7 cellular contexts compared by ENCODE assay signal in the genomic region with DNA sequence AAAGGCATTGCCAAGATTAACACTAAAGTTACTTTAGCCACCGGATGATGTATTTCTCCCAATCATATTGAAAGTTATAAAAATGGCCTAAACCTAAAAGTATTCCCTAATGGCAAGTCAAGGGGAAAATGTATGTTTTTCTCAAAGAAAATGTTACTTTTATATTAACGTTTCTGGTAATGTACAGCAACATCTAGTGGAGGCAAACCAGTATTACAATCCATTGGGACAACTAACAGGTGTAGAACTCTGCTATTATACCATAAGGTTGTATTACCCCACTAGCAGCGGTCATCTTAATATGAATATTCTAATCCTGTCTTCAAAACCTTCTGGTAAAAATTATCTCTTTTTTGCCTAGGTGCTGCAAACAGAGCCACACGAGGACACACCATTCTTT.
A peak's percentile ranks its signal among the peaks of the same experiment; 100 is the strongest.
DNase-seq lines count a peak whose midpoint lies in the region; ATAC-seq, FAIRE-seq and TF ChIP-seq lines count a peak whose summit lies in the region.

No MANE protein-coding gene starts in this region.

- no peaks in the 10 kb centered on the region for H4K20me1 ChIP-seq in PC-9 (ENCODE audit: insufficient read depth)

- no TSS peak for BruUV-seq in PC-9 (replicated peaks; lab: Mats Ljungman, UMichigan)

- H3F3A ChIP-seq in PC-9 (ENCODE audit: insufficient read depth, low read depth): no peaks in the 10 kb centered on the region

- peak; percentile 36 for FAIRE-seq in H54 (lab: Jason Lieb, UNC)

- no peak for TF ChIP-seq POLR2A in H54 (IDR thresholded peaks at IDR 0.05; ENCODE audit: low read depth, low read length)

- no peak overlapping the region for H2AFZ ChIP-seq in PC-9

- intact Hi-C loops in PC-9 (cut with micrococcal nuclease; ENCODE audit: unreplicated experiment): no loop called here

- H3K27me3 ChIP-seq in PC-9 (ENCODE audit: insufficient read depth, low read depth): no peaks in the 10 kb centered on the region

- H3K79me2 ChIP-seq in PC-9 (ENCODE audit: low read depth): no peaks in the 10 kb centered on the region

- H3K27ac ChIP-seq in PC-9: no peak overlapping the region

- no peak for ATAC-seq in GM21786 (IDR thresholded peaks at IDR 0.05; ENCODE audit: unreplicated experiment)
- ATAC-seq in stimulated activated naive CD8-positive, alpha-beta T cell treated with anti-CD3 and anti-CD28 coated beads, Interleukin-15, Interleukin-2, amounts not matched to agents 100 U/mL and 50 U/mL, for 24 hours: no peak

- H3K9me3 ChIP-seq in PC-9 (ENCODE audit: insufficient read depth, low read depth): peaks cover 3% of the 10 kb centered on the region; the same call in 1 of the 2 replicates

- no peaks in the 10 kb centered on the region for H3K4me1 ChIP-seq in PC-9 (replicated peaks; ENCODE audit: insufficient read depth)

- H3K4me2 ChIP-seq in PC-9: no peak overlapping the region

- peak; percentile 76 for TF ChIP-seq CTCF in PC-9 (conservative IDR thresholded peaks at IDR 0.05)

- H3K4me3 ChIP-seq in PC-9: no peak overlapping the region

- H3K36me3 ChIP-seq in PC-9 (ENCODE audit: low read depth): no peaks in the 10 kb centered on the region

- CTCF ChIA-PET in PC-9 (lab: Charles Lee): no interaction called here

- POLR2A ChIA-PET in PC-9 (lab: Charles Lee; ENCODE audit: unreplicated experiment): no interaction called here

- no peaks in the 10 kb centered on the region; the same call in 1 of the 2 replicates for H3K9me2 ChIP-seq in PC-9 (ENCODE audit: insufficient read depth)

- peak; percentile 16 for DNase-seq in H54 (ENCODE audit: insufficient read length, low spot score)
- peak in 1 of 2 experiments; percentile 39 for DNase-seq in PC-9
- DNase-seq in fibroblast of peridontal ligament (ENCODE audit: extremely low read depth): peak; percentile 9
- peak; percentile 3 for DNase-seq in renal cortical epithelial cell (ENCODE audit: low read depth)
- no peak for DNase-seq in stimulated activated CD4-positive, alpha-beta T cell treated with anti-CD3 and anti-CD28 coated beads, Interleukin-1b, Interleukin-23, amount 100 ng/mL, for 48 hours
- no peak for DNase-seq in stimulated activated naive CD8-positive, alpha-beta T cell treated with anti-CD3 and anti-CD28 coated beads, Interleukin-15, Interleukin-2, amounts not matched to agents 100 U/mL and 50 U/mL, for 24 hours

Comparison
In these comparisons a context has a peak if more than half of its experiments do, and no peak if none do; other contexts are left out.
1. DNase-seq: peak in H54 (single experiment), fibroblast of peridontal ligament (single experiment) and renal cortical epithelial cell (single experiment); none in stimulated activated CD4-positive, alpha-beta T cell treated with anti-CD3 and anti-CD28 coated beads, Interleukin-1b, Interleukin-23, amount 100 ng/mL, for 48 hours (single experiment) and stimulated activated naive CD8-positive, alpha-beta T cell treated with anti-CD3 and anti-CD28 coated beads, Interleukin-15, Interleukin-2, amounts not matched to agents 100 U/mL and 50 U/mL, for 24 hours (single experiment).